In genomic region chr14:104724981-104725771, GRCh38 we compare ENCODE assay signal across 8 cellular contexts. TPM values are rescaled to one million over a fixed set of nuclear protein-coding genes. Genes with fewer than 3 reads are reported as not detected.
DNase-seq lines count a peak whose midpoint lies in the region; ATAC-seq, FAIRE-seq and TF ChIP-seq lines count a peak whose summit lies in the region.

No MANE protein-coding gene starts in this region.

- WGBS in HUES64 = 19% methylated on average over 24 of the region's 24 CpGs

- H3K36me3 ChIP-seq in HUES64 (ENCODE audit: insufficient read depth, low read length) = no peaks in the 10 kb centered on the region
- H3K36me3 ChIP-seq in ascending aorta = peaks cover 0 to under 1% of the 10 kb centered on the region in 2 donors
- no peaks in the 10 kb centered on the region for H3K36me3 ChIP-seq in iPS-18a (ENCODE audit: control insufficient read depth, low read depth, low read length)
- H3K36me3 ChIP-seq in skeletal muscle satellite cell (ENCODE audit: insufficient read depth, low read length) = peaks cover 10% of the 10 kb centered on the region

- peak; percentile 23 to 53 (median 45) for TF ChIP-seq CTCF in ascending aorta (IDR thresholded peaks at IDR 0.05)

- H3K4me3 ChIP-seq in HUES64 (ENCODE audit: low read length) (peak overlapping the region; percentile 68), ascending aorta (peak overlapping the region; percentile 83 to 94), iPS-18a (ENCODE audit: low read length) (peak overlapping the region; percentile 62), skeletal muscle satellite cell (ENCODE audit: low read length) (peak overlapping the region; percentile 66)

- no peak for FAIRE-seq in GM12891 (lab: Jason Lieb, UNC)

- H3K9ac ChIP-seq in HUES64 (ENCODE audit: low read depth, low read length) (no peak overlapping the region), iPS-18a (ENCODE audit: low read length) (no peak overlapping the region), skeletal muscle satellite cell (ENCODE audit: low read depth, low read length) (peak overlapping the region; percentile 26)

- intact Hi-C loops in ascending aorta (cut with DNase I) = loop anchor here (1.0 kb wide), 1 partner anchor 24 kb away; no protein-coding TSS in a partner anchor

- H3K27ac ChIP-seq in HUES64 (ENCODE audit: low read depth, low read length) (no peak overlapping the region), ascending aorta (peak overlapping the region; percentile 84 to 89), iPS-18a (ENCODE audit: low read length) (no peak overlapping the region)

- H3K4me2 ChIP-seq in skeletal muscle satellite cell (ENCODE audit: low read length) = peak overlapping the region; percentile 98

- H3K4me1 ChIP-seq in HUES64 (ENCODE audit: insufficient read depth, low read length) (peaks cover 6% of the 10 kb centered on the region; the same call in 1 of the 2 replicates), ascending aorta (peaks cover 24 to 47% of the 10 kb centered on the region in 2 donors), iPS-18a (ENCODE audit: control insufficient read depth, low read depth, low read length) (peaks cover 4% of the 10 kb centered on the region), skeletal muscle satellite cell (ENCODE audit: control insufficient read depth, insufficient read depth, low read length) (peaks cover 31% of the 10 kb centered on the region)

- ATAC-seq in GM21367 (IDR thresholded peaks at IDR 0.05; ENCODE audit: unreplicated experiment) = no peak
- ATAC-seq in GM18858 (IDR thresholded peaks at IDR 0.05; ENCODE audit: unreplicated experiment) = no peak

- DNase-seq in AG20443 (ENCODE audit: low spot score) = peak; percentile 60
- peak in 1 of 2 donors; percentile 81 for DNase-seq in ascending aorta (ENCODE audit: low spot score in 2 of 2)
- DNase-seq in GM12891 (ENCODE audit: insufficient read length, low spot score) = no peak

- H3K9me3 ChIP-seq in HUES64 (ENCODE audit: insufficient read depth, low read depth, low read length) (no peaks in the 10 kb centered on the region), ascending aorta (no peaks in the 10 kb centered on the region), iPS-18a (ENCODE audit: control insufficient read depth, low read depth, low read length) (no peaks in the 10 kb centered on the region), skeletal muscle satellite cell (replicated peaks; ENCODE audit: low read length) (no peaks in the 10 kb centered on the region)

- TF ChIP-seq POLR2A in GM12891 (IDR thresholded peaks at IDR 0.05; ENCODE audit: low read depth, low read length) = no peak

- H3K27me3 ChIP-seq in HUES64 (ENCODE audit: insufficient read depth, low read length) (no peaks in the 10 kb centered on the region; the same call in 1 of the 2 replicates), ascending aorta (no peaks in the 10 kb centered on the region), iPS-18a (ENCODE audit: control insufficient read depth, insufficient read depth, low read length) (no peaks in the 10 kb centered on the region), skeletal muscle satellite cell (ENCODE audit: control insufficient read depth, insufficient read depth, low read length) (no peaks in the 10 kb centered on the region)

TF ChIP-seq in GM12891, 5 proteins besides CTCF, POLR2A, EP300 and RAD21:
- TF ChIP-seq PAX5 (IDR thresholded peaks at IDR 0.05; ENCODE audit: insufficient read depth, low read length, severe bottlenecking) (no peak), SPI1 (IDR thresholded peaks at IDR 0.05; ENCODE audit: low read depth, low read length) (no peak), POLR2AphosphoS5 (IDR thresholded peaks at IDR 0.05; ENCODE audit: low read depth, low read length) (no peak), POU2F2 (IDR thresholded peaks at IDR 0.05; ENCODE audit: low read depth, low read length) (no peak), TAF1 (IDR thresholded peaks at IDR 0.05; ENCODE audit: low read depth, low read length) (no peak)

RNA-seq across cellular contexts. Expression of gene ADSS1, which starts 1.1 kb away (rescaled TPM):
- polyA plus RNA-seq in HUES64 (2013, experiment 1 of 2) = 5.6 TPM
- 9.2 TPM for polyA plus RNA-seq in HUES64 (2013, experiment 2 of 2)
- total RNA-seq in ascending aorta = 30.2 TPM
- 1.0 and 2.8 TPM in 2 replicates for total RNA-seq in skeletal muscle satellite cell (2012; rRNA removed)
- 0.21 TPM for polyA plus RNA-seq in GM12891 (2012; ENCODE audit: low read depth, missing spikeins)

RNA-seq across cellular contexts. Expression of gene SIVA1, which starts 27.8 kb away (rescaled TPM):
- 136 TPM for polyA plus RNA-seq in HUES64 (2013, experiment 1 of 2)
- 121 TPM for polyA plus RNA-seq in HUES64 (2013, experiment 2 of 2)
- total RNA-seq in ascending aorta = 410 TPM
- total RNA-seq in skeletal muscle satellite cell (2012; rRNA removed) = 122 and 180 TPM in 2 replicates
- 76.5 TPM for polyA plus RNA-seq in GM12891 (2012; ENCODE audit: low read depth, missing spikeins)

RNA-seq across cellular contexts. Expression of gene INF2, which starts 35.8 kb away (rescaled TPM):
- 37.2 TPM for polyA plus RNA-seq in HUES64 (2013, experiment 1 of 2)
- polyA plus RNA-seq in HUES64 (2013, experiment 2 of 2) = 32.2 TPM
- total RNA-seq in ascending aorta = 249 TPM
- total RNA-seq in skeletal muscle satellite cell (2012; rRNA removed) = 52.5 and 54.0 TPM in 2 replicates
- 15.6 TPM for polyA plus RNA-seq in GM12891 (2012; ENCODE audit: low read depth, missing spikeins)

Comparison
In these comparisons a context has a peak if more than half of its experiments do, and no peak if none do; other contexts are left out.
1. H3K27ac ChIP-seq: peak in ascending aorta (2 of 2); none in HUES64 (single experiment) and iPS-18a (single experiment).
2. Peak in every context shown above with its lines, with median percentiles within 50 percentile points of each other: H3K4me3 ChIP-seq.